Comparison of ENCODE assay signal across 1 cellular context in the genomic region with DNA sequence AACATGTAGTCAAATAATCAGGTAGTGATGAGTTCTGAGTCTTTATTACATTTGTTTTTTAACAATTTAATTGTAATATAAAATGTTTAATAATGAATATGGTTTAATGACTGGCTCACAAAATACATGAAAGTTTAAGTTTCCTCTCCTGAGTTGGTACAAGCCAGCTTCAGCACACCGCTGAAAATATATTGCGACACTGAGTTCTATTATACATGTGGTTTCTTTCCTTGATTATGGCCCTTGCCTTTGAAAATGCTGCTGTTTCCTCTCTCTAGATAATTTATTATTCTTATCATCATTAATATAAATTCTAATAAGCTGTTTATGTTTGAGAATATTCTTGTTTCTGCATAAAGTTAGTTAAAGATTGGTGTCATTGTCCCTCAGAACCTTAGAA.
TF ChIP-seq lines count a peak whose summit lies in the region.

No MANE protein-coding gene starts in this region.

TF ChIP-seq in A549, 52 proteins besides CTCF, POLR2A, EP300 and RAD21 (continued from another document):
- TF ChIP-seq BCL3 (IDR thresholded peaks at IDR 0.05): no peak
- TF ChIP-seq NFE2L2 (conservative IDR thresholded peaks at IDR 0.05; ENCODE audit: low read length): no peak
- TF ChIP-seq ZNF302 (CRISPR knock-in tag; IDR thresholded peaks at IDR 0.05): no peak
- no peak for TF ChIP-seq RNF2 (IDR thresholded peaks at IDR 0.05; ENCODE audit: borderline replicate concordance, low read depth)
- no peak for TF ChIP-seq EHMT2 (IDR thresholded peaks at IDR 0.05; ENCODE audit: low read depth)
- no peak for TF ChIP-seq PHF8 (IDR thresholded peaks at IDR 0.05; ENCODE audit: borderline replicate concordance, low read depth)
- no peak for TF ChIP-seq FOXS1 (CRISPR knock-in tag; IDR thresholded peaks at IDR 0.05)
- no peak for TF ChIP-seq ELK1 (IDR thresholded peaks at IDR 0.05; ENCODE audit: low read depth, low read length)
- no peak for TF ChIP-seq ZSCAN20 (CRISPR knock-in tag; IDR thresholded peaks at IDR 0.05)
- TF ChIP-seq NPAS2 (CRISPR knock-in tag; IDR thresholded peaks at IDR 0.05; ENCODE audit: borderline replicate concordance): no peak
- no peak for TF ChIP-seq MYC (IDR thresholded peaks at IDR 0.05; ENCODE audit: borderline replicate concordance, low read length)
- no peak for TF ChIP-seq TP53 (CRISPR knock-in tag; IDR thresholded peaks at IDR 0.05)
TF ChIP-seq in A549: peak in this region for 0.
